2 cellular contexts compared by ENCODE assay signal in genomic region chr21:43341349-43342163, GRCh38.
TF ChIP-seq lines count a peak whose summit lies in the region.

No MANE protein-coding gene starts in this region.

TF ChIP-seq in A549, 52 proteins besides CTCF, POLR2A, EP300 and RAD21 (continued from another document and continues in another):
- TF ChIP-seq FOXS1 (CRISPR knock-in tag; IDR thresholded peaks at IDR 0.05) (peak; percentile 47; the same call in 1 of the 2 replicates), SREBF2 (IDR thresholded peaks at IDR 0.05) (no peak), CBX2 (IDR thresholded peaks at IDR 0.05; ENCODE audit: borderline replicate concordance, low read depth) (no peak), MAZ (IDR thresholded peaks at IDR 0.05; ENCODE audit: borderline replicate concordance, low read depth, low read length) (no peak), ZSCAN20 (CRISPR knock-in tag; IDR thresholded peaks at IDR 0.05) (0 out of 2 replicates have a peak, but pooled peaks have one; percentile 15), CEBPB (IDR thresholded peaks at IDR 0.05) (no peak), ELK1 (IDR thresholded peaks at IDR 0.05; ENCODE audit: low read depth, low read length) (no peak), EHF (CRISPR knock-in tag; IDR thresholded peaks at IDR 0.05) (peak; percentile 80), HOXA7 (CRISPR knock-in tag; IDR thresholded peaks at IDR 0.05) (0 out of 2 replicates have a peak, but pooled peaks have one; percentile 10), CHD4 (IDR thresholded peaks at IDR 0.05; ENCODE audit: borderline replicate concordance) (no peak), BHLHE40 (IDR thresholded peaks at IDR 0.05; ENCODE audit: low read depth, low read length) (no peak), TFCP2L1 (CRISPR knock-in tag; IDR thresholded peaks at IDR 0.05) (peak; percentile 40; the same call in 1 of the 2 replicates), RFX5 (IDR thresholded peaks at IDR 0.05) (no peak), NPAS2 (CRISPR knock-in tag; IDR thresholded peaks at IDR 0.05; ENCODE audit: borderline replicate concordance) (peak; percentile 52; the same call in 1 of the 2 replicates), SMC3 (IDR thresholded peaks at IDR 0.05) (no peak), ZC3H11A (IDR thresholded peaks at IDR 0.05) (no peak), TP53 (CRISPR knock-in tag; IDR thresholded peaks at IDR 0.05) (peak; percentile 67; the same call in 1 of the 2 replicates), FOSB (CRISPR knock-in tag; IDR thresholded peaks at IDR 0.05) (no peak), MYC (IDR thresholded peaks at IDR 0.05; ENCODE audit: borderline replicate concordance, low read length) (no peak), HES2 (IDR thresholded peaks at IDR 0.05) (no peak), USF2 (IDR thresholded peaks at IDR 0.05) (no peak), BCL3 (IDR thresholded peaks at IDR 0.05) (peak; percentile 34; the same call in 2 of the 3 replicates), HOXB13 (CRISPR knock-in tag; IDR thresholded peaks at IDR 0.05; ENCODE audit: low read depth) (0 out of 2 replicates have a peak, but pooled peaks have one; percentile 74), NR3C1 (IDR thresholded peaks at IDR 0.05) (no peak), FOSL2 (IDR thresholded peaks at IDR 0.05) (no peak), FOSL2 (CRISPR knock-in tag; IDR thresholded peaks at IDR 0.05) (peak; percentile 71), E2F6 (IDR thresholded peaks at IDR 0.05; ENCODE audit: borderline replicate concordance, low read depth) (peak; percentile 61; the same call in 1 of the 2 replicates), RNF2 (IDR thresholded peaks at IDR 0.05; ENCODE audit: borderline replicate concordance, low read depth) (no peak), POLR2AphosphoS2 (conservative IDR thresholded peaks at IDR 0.05; ENCODE audit: low read length) (no peak), CHD2 (IDR thresholded peaks at IDR 0.05; ENCODE audit: low read length, partially characterized antibody) (no peak), RCOR1 (IDR thresholded peaks at IDR 0.05; ENCODE audit: low read depth, low read length) (no peak), KDM1A (IDR thresholded peaks at IDR 0.05; ENCODE audit: low read depth) (no peak), ZFP36 (IDR thresholded peaks at IDR 0.05; ENCODE audit: borderline replicate concordance, partially characterized antibody) (no peak)
- TF ChIP-seq, protein P1, sequence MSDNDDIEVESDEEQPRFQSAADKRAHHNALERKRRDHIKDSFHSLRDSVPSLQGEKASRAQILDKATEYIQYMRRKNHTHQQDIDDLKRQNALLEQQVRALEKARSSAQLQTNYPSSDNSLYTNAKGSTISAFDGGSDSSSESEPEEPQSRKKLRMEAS (IDR thresholded peaks at IDR 0.05): peak; percentile 90
- TF ChIP-seq, protein P2, sequence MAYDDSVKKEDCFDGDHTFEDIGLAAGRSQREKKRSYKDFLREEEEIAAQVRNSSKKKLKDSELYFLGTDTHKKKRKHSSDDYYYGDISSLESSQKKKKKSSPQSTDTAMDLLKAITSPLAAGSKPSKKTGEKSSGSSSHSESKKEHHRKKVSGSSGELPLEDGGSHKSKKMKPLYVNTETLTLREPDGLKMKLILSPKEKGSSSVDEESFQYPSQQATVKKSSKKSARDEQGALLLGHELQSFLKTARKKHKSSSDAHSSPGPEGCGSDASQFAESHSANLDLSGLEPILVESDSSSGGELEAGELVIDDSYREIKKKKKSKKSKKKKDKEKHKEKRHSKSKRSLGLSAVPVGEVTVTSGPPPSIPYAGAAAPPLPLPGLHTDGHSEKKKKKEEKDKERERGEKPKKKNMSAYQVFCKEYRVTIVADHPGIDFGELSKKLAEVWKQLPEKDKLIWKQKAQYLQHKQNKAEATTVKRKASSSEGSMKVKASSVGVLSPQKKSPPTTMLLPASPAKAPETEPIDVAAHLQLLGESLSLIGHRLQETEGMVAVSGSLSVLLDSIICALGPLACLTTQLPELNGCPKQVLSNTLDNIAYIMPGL (CRISPR knock-in tag; IDR thresholded peaks at IDR 0.05; ENCODE audit: borderline replicate concordance): no peak

TF ChIP-seq in HCT116, 20 proteins besides CTCF, POLR2A, EP300 and RAD21:
- TF ChIP-seq, protein P3, sequence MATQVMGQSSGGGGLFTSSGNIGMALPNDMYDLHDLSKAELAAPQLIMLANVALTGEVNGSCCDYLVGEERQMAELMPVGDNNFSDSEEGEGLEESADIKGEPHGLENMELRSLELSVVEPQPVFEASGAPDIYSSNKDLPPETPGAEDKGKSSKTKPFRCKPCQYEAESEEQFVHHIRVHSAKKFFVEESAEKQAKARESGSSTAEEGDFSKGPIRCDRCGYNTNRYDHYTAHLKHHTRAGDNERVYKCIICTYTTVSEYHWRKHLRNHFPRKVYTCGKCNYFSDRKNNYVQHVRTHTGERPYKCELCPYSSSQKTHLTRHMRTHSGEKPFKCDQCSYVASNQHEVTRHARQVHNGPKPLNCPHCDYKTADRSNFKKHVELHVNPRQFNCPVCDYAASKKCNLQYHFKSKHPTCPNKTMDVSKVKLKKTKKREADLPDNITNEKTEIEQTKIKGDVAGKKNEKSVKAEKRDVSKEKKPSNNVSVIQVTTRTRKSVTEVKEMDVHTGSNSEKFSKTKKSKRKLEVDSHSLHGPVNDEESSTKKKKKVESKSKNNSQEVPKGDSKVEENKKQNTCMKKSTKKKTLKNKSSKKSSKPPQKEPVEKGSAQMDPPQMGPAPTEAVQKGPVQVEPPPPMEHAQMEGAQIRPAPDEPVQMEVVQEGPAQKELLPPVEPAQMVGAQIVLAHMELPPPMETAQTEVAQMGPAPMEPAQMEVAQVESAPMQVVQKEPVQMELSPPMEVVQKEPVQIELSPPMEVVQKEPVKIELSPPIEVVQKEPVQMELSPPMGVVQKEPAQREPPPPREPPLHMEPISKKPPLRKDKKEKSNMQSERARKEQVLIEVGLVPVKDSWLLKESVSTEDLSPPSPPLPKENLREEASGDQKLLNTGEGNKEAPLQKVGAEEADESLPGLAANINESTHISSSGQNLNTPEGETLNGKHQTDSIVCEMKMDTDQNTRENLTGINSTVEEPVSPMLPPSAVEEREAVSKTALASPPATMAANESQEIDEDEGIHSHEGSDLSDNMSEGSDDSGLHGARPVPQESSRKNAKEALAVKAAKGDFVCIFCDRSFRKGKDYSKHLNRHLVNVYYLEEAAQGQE (IDR thresholded peaks at IDR 0.05; ENCODE audit: low read depth): no peak
- TF ChIP-seq ZFX (IDR thresholded peaks at IDR 0.05): no peak
- no peak for TF ChIP-seq CEBPB (IDR thresholded peaks at IDR 0.05; ENCODE audit: low read depth)
- no peak for TF ChIP-seq FOSL1 (IDR thresholded peaks at IDR 0.05; ENCODE audit: low read depth)
- TF ChIP-seq, protein P4, sequence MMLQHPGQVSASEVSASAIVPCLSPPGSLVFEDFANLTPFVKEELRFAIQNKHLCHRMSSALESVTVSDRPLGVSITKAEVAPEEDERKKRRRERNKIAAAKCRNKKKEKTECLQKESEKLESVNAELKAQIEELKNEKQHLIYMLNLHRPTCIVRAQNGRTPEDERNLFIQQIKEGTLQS (IDR thresholded peaks at IDR 0.05): no peak
- no peak for TF ChIP-seq SRF (IDR thresholded peaks at IDR 0.05; ENCODE audit: low read depth)
- TF ChIP-seq SP1 (IDR thresholded peaks at IDR 0.05; ENCODE audit: low read depth): no peak
- no peak for TF ChIP-seq EZH2 (IDR thresholded peaks at IDR 0.05)
- no peak for TF ChIP-seq ZNF274 (IDR thresholded peaks at IDR 0.05; ENCODE audit: low read depth, low read length)
- TF ChIP-seq ZBTB33 (IDR thresholded peaks at IDR 0.05; ENCODE audit: extremely low read depth, insufficient replicate concordance, low read length): no peak
- TF ChIP-seq TCF7L2 (IDR thresholded peaks at IDR 0.05; ENCODE audit: borderline replicate concordance, extremely low read depth, insufficient read depth, insufficient read length): no peak
- no peak for TF ChIP-seq JUND (IDR thresholded peaks at IDR 0.05)
- no peak for TF ChIP-seq YY1 (IDR thresholded peaks at IDR 0.05; ENCODE audit: extremely low read depth, insufficient replicate concordance, low read depth, low read length)
- TF ChIP-seq SIN3A (IDR thresholded peaks at IDR 0.05; ENCODE audit: low read depth): no peak
- TF ChIP-seq EGR1 (IDR thresholded peaks at IDR 0.05; ENCODE audit: low read depth): no peak
- TF ChIP-seq POLR2AphosphoS5 (IDR thresholded peaks at IDR 0.05; ENCODE audit: low read depth, low read length): no peak
- TF ChIP-seq EZH2phosphoT487 (IDR thresholded peaks at IDR 0.05; ENCODE audit: borderline replicate concordance): no peak
- no peak for TF ChIP-seq CBX3 (IDR thresholded peaks at IDR 0.05; ENCODE audit: low read depth)
- no peak for TF ChIP-seq ELF1 (IDR thresholded peaks at IDR 0.05; ENCODE audit: borderline replicate concordance, low read depth)
- TF ChIP-seq, protein P1 (IDR thresholded peaks at IDR 0.05): no peak
